In the genomic region with DNA sequence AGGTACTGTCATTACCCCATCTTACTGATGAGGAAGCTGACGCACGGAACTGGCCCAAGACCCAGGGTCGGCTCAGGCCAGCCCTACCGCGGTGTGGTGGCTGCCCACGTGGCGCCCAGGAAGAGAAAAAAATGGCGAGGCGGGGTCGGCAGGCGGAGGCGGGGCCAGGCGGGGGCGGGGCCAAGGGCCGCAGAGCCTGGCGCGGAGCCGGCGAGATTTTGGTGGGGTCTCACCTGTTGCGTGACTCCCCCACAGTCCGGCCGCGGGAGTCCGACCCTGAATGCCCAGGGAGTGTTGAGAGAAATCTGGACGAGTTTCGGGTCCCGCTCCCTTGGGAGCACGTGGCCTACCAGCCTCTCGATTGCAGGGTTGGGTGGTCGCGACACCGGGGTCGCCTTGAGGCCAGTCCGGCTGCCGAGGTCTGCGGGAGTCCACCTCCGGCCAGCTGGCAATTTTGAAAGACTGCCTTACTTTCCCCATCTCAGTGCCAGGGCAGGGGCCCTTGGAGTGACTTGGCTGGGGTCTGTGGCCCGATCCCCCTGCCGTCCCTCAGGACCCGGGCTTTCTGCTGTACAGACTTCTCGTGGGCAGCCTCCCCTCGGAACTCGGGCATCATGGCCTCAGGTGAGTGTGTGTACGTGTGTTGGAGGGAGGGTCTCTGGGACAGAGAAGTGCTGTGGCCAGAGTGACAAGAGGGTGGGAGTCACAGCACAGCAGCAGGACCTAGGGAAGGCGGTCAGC, we compare ENCODE assay signal across 8 cellular contexts. TPM values are rescaled to one million over a fixed set of nuclear protein-coding genes. Genes with fewer than 3 reads are reported as not detected.
DNase-seq lines count a peak whose midpoint lies in the region; ATAC-seq and TF ChIP-seq lines count a peak whose summit lies in the region.

A gene (plus strand): TSS at position 183 of the 741 bp plus-strand sequence. CDS start 1,339 bp downstream, outside the sequence.

- H3K9me3 ChIP-seq in AG04450 (ENCODE audit: control insufficient read depth, insufficient read depth, low read length): no peaks in the 10 kb centered on the region; the same call in 1 of the 2 replicates
- no peaks in the 10 kb centered on the region for H3K9me3 ChIP-seq in endocrine pancreas (ENCODE audit: control insufficient read depth, low read length)
- H3K9me3 ChIP-seq in mesodermal cell (ENCODE audit: control insufficient read depth, low read length): no peaks in the 10 kb centered on the region

- peaks cover 5% of the 10 kb centered on the region for H3K4me1 ChIP-seq in endocrine pancreas (ENCODE audit: control insufficient read depth, insufficient read depth, low read length)
- peaks cover 20% of the 10 kb centered on the region for H3K4me1 ChIP-seq in mesodermal cell (ENCODE audit: control insufficient read depth, insufficient read depth, low read length, poor library complexity, severe bottlenecking)

- DNase-seq in AG04450 (ENCODE audit: low read depth, low spot score) (peak; percentile 59), NCI-H82 (lab: John Stamatoyannopoulos, UW) (peak; percentile 88)
- DNase-seq in stimulated activated CD8-positive, alpha-beta memory T cell treated with anti-CD3 and anti-CD28 coated beads, Interleukin-2, amount 100 ng/mL, for 1 hour (ENCODE audit: low read depth in 2 of 2): peak; percentile 43 to 49

- POLR2A ChIA-PET in AG04450 (lab: Yijun Ruan, JAX): interaction anchor here (1.0 to 2.3 kb wide), 4 partner anchors 9 to 71 kb away, joined by 3 to 24 read pairs (median 4); a partner anchor contains a TSS
- POLR2A ChIA-PET in activated CD8-positive, alpha-beta memory T cell treated with anti-CD3 and anti-CD28 coated beads for 36 hours (lab: Charles Lee): interaction anchor here (1.3 to 2.6 kb wide), 4 partner anchors 68 to 137 kb away, joined by 4 to 22 read pairs (median 4); a partner anchor contains a TSS

- WGBS in mesodermal cell (ENCODE audit: insufficient coverage in 2 of 2), 2 experiments: 0% methylated on average over 31 to 41 of the region's 45 CpGs

- CTCF ChIA-PET in AG04450 (lab: Charles Lee): interaction anchor here (1.0 to 3.2 kb wide), 5 partner anchors 10 to 154 kb away, joined by 3 to 12 read pairs (median 6); no protein-coding TSS in a partner anchor
- CTCF ChIA-PET in activated CD8-positive, alpha-beta memory T cell treated with anti-CD3 and anti-CD28 coated beads for 36 hours (lab: Charles Lee): interaction anchor here (0.8 to 2.3 kb wide), 8 partner anchors 19 to 410 kb away, joined by 3 to 12 read pairs (median 4); a partner anchor contains a TSS

- H3K36me3 ChIP-seq in endocrine pancreas (ENCODE audit: control insufficient read depth, insufficient read depth, low read length) (no peaks in the 10 kb centered on the region), mesodermal cell (ENCODE audit: control insufficient read depth, insufficient read depth, low read length) (peaks cover 3% of the 10 kb centered on the region)

- ATAC-seq in GM18861 (IDR thresholded peaks at IDR 0.05; ENCODE audit: unreplicated experiment): peak; percentile 27
- peak; percentile 48 for ATAC-seq in HG03103 (IDR thresholded peaks at IDR 0.05; ENCODE audit: low read depth, unreplicated experiment)

- TF ChIP-seq CTCF in AG04450 (IDR thresholded peaks at IDR 0.05; ENCODE audit: low read depth, low read length): no peak

- peak within 1 kb of the TSS; percentile 97 for H3K9ac ChIP-seq in endocrine pancreas (ENCODE audit: control insufficient read depth, insufficient read depth, low read length)

- H3K4me3 ChIP-seq in AG04450 (ENCODE audit: low read depth, low read length) (peak within 1 kb of the TSS; percentile 95), endocrine pancreas (ENCODE audit: control insufficient read depth, insufficient read depth, low read length) (peak within 1 kb of the TSS; percentile 73), mesodermal cell (ENCODE audit: extremely low read depth, insufficient read depth, low read length, poor library complexity, severe bottlenecking) (peak within 1 kb of the TSS; percentile 89)

- H3K27me3 ChIP-seq in AG04450 (ENCODE audit: control insufficient read depth, insufficient read depth, low read length) (no peaks in the 10 kb centered on the region), endocrine pancreas (ENCODE audit: control insufficient read depth, insufficient read depth, low read length) (no peaks in the 10 kb centered on the region)

- peak within 1 kb of the TSS; percentile 97 for H3K27ac ChIP-seq in AG04450 (ENCODE audit: low read depth, low read length)
- peak within 1 kb of the TSS; percentile 88 for H3K27ac ChIP-seq in mesodermal cell (ENCODE audit: low read depth, low read length, severe bottlenecking)

RNA-seq across cellular contexts. Expression of the gene that starts here (rescaled TPM):
- 35.4 and 54.2 TPM in 2 replicates for polyA plus RNA-seq in AG04450 (2011; rRNA removed)
- polyA minus RNA-seq in AG04450 (2011; rRNA and poly(A)+ RNA removed): 75.4 and 97.7 TPM in 2 replicates
- total RNA-seq in activated CD8-positive, alpha-beta memory T cell treated with anti-CD3 and anti-CD28 coated beads for 36 hours: 100 to 1,000 TPM in 1 of 2 experiments, 10 to 100 TPM in 1; 82.3 to 101 TPM
- 77.2 TPM for polyA plus RNA-seq in mesodermal cell (2013, experiment 1 of 2)
- 60.5 TPM for polyA plus RNA-seq in mesodermal cell (2013, experiment 2 of 2)

Comparison
In these comparisons a context has a peak if more than half of its experiments do, and no peak if none do; other contexts are left out.
1. Peak in every context shown above with its lines: DNase-seq, ATAC-seq, H3K4me3 ChIP-seq and H3K27ac ChIP-seq.